Comparison of ENCODE assay signal across 21 cellular contexts in the genomic region with DNA sequence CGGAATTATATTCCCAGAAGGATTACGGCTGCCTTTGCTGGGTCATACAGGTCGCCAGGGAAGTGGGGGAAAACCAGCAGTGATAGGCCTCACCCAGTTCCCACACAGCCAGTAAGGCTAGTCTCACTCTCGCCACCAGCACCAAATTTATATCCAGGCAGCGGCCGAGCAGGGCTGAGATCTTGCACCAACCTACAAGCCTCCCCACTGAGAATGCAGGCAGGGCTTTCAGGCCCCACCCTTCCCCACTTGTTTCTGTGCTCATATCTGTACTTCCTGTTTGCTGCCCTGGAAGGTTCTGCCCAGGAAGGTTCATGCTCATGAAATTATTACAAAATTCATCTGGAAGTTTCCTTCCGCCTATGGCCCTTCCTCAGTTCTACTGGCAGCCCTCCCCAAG.
DNase-seq lines count a peak whose midpoint lies in the region; ATAC-seq and TF ChIP-seq lines count a peak whose summit lies in the region.
"Had no signal": no experiment of that assay in that cellular context is flagged by ENCODE, and none has a peak within 500 bp of the region (broad histone marks: within the 10 kb centered on the region; RNA-seq: fewer than 3 reads in every experiment).

No MANE protein-coding gene starts in this region.

- H4K20me1 ChIP-seq in OCI-LY7 (ENCODE audit: insufficient read depth, low read length) = no peaks in the 10 kb centered on the region

- ATAC-seq in GM18519 (IDR thresholded peaks at IDR 0.05; ENCODE audit: low FRiP score, unreplicated experiment) (peak; percentile 67), HG03565 (IDR thresholded peaks at IDR 0.05; ENCODE audit: unreplicated experiment) (peak; percentile 61), mucosa of descending colon (peak; percentile 35), HG02678 (IDR thresholded peaks at IDR 0.05; ENCODE audit: unreplicated experiment) (no peak), HG03135 (IDR thresholded peaks at IDR 0.05; ENCODE audit: unreplicated experiment) (no peak)
- ATAC-seq: body of pancreas, esophagus mucosa, gastroesophageal sphincter, T-cell had no signal

- H3K4me3 ChIP-seq in OCI-LY7 (ENCODE audit: low read depth, low read length, poor library complexity, severe bottlenecking) = no peak overlapping the region
- no peak overlapping the region for H3K4me3 ChIP-seq in mucosa of descending colon
- H3K4me3 ChIP-seq: body of pancreas, gastroesophageal sphincter had no signal

- H3K9me3 ChIP-seq in OCI-LY7 (ENCODE audit: low read length) = peaks cover 13% of the 10 kb centered on the region
- H3K9me3 ChIP-seq in mucosa of descending colon = no peaks in the 10 kb centered on the region
- H3K9me3 ChIP-seq: body of pancreas had no signal

- POLR2A ChIA-PET in OCI-LY7 (lab: Charles Lee) = interaction anchor here (0.8 kb wide), 1 partner anchor 9 kb away, joined by 3 read pairs; no protein-coding TSS in a partner anchor

- TF ChIP-seq CTCF in OCI-LY7 (conservative IDR thresholded peaks at IDR 0.05; ENCODE audit: low read length) (no peak), mucosa of descending colon (IDR thresholded peaks at IDR 0.05) (no peak)

- no peaks in the 10 kb centered on the region for H3K9me2 ChIP-seq in OCI-LY7 (ENCODE audit: insufficient read depth, low read length)

- H3K4me2 ChIP-seq in OCI-LY7 (ENCODE audit: low read length) = no peak overlapping the region

- BruUV-seq in OCI-LY7 (replicated peaks; lab: Mats Ljungman, UMichigan) = no TSS peak

- CTCF ChIA-PET in OCI-LY7 (lab: Charles Lee; ENCODE audit: unreplicated experiment) = no interaction called here

- no peak overlapping the region for H3K27ac ChIP-seq in OCI-LY7 (ENCODE audit: low read depth, low read length, poor library complexity, severe bottlenecking)
- H3K27ac ChIP-seq: body of pancreas, gastroesophageal sphincter had no signal

- H3K4me1 ChIP-seq in OCI-LY7 (ENCODE audit: insufficient read depth, low read length, poor library complexity, severe bottlenecking) = peaks cover 7% of the 10 kb centered on the region
- H3K4me1 ChIP-seq in mucosa of descending colon (ENCODE audit: low read depth) = no peaks in the 10 kb centered on the region
- H3K4me1 ChIP-seq: body of pancreas, gastroesophageal sphincter had no signal

- intact Hi-C loops in OCI-LY7 (cut with micrococcal nuclease; ENCODE audit: unreplicated experiment) = no loop called here
- intact Hi-C loops in mucosa of descending colon (cut with DNase I, micrococcal nuclease) = no loop called here

- H3K36me3 ChIP-seq in OCI-LY7 (ENCODE audit: insufficient read depth, low read length) (no peaks in the 10 kb centered on the region), mucosa of descending colon (ENCODE audit: low read depth) (no peaks in the 10 kb centered on the region)
- H3K36me3 ChIP-seq: gastroesophageal sphincter had no signal

- DNase-seq in OCI-LY7 (ENCODE audit: low spot score) (peak; percentile 28), mucosa of descending colon (no peak), NCI-H345 treated with DMSO at 0.1 percent for 48 hours (lab: John Stamatoyannopoulos, UW; ENCODE audit: unreplicated experiment) (no peak), NCI-H128 (lab: John Stamatoyannopoulos, UW; ENCODE audit: unreplicated experiment) (no peak)
- DNase-seq: activated CD8-positive, alpha-beta memory T cell treated with anti-CD3 and anti-CD28 coated beads, Interleukin-2, amount 50 U/mL, for 48 hours; body of pancreas; COR-L47; DMS79 treated with DMSO at 0.1 percent for 48 hours; effector memory CD4-positive, alpha-beta T cell; KBM-7; NCI-H1092; NCI-H2029 treated with DMSO at 0.1 percent for 48 hours; nucleus accumbens; SHP77; T-cell had no signal

- no peaks in the 10 kb centered on the region for H3K79me2 ChIP-seq in OCI-LY7 (ENCODE audit: insufficient read depth, low read depth, low read length)

- H2AFZ ChIP-seq in OCI-LY7 (ENCODE audit: low read length) = no peak overlapping the region; the same call in 1 of the 2 replicates

Comparison
In these comparisons a context has a peak if more than half of its experiments do, and no peak if none do; other contexts are left out.
1. ATAC-seq: peak in GM18519 (single experiment), HG03565 (single experiment) and mucosa of descending colon (single experiment); none in HG02678 (single experiment) and HG03135 (single experiment).